ENCODE assay signal across 27 cellular contexts in genomic region chr21:41230530-41230929, GRCh38.
"Had no signal": no experiment of that assay in that cellular context is flagged by ENCODE, and none has a peak within 500 bp of the region (broad histone marks: within the 10 kb centered on the region; RNA-seq: fewer than 3 reads in every experiment).

No MANE protein-coding gene starts in this region.

- H3K4me2 ChIP-seq: neural progenitor cell, smooth muscle cell had no signal

- H3K4me1 Mint-ChIP-seq: endodermal cell; stimulated activated effector memory CD8-positive, alpha-beta T cell treated with anti-CD3 and anti-CD28 coated beads, Interleukin-12 subunit alpha, Interleukin-12 subunit beta, amount 100 ng/mL, for 72 hours had no signal

- H2AFZ ChIP-seq: neural progenitor cell had no signal

- H3K9ac ChIP-seq: neural progenitor cell had no signal

- H3K27me3 ChIP-seq: colonic mucosa, esophagus muscularis mucosa, foreskin keratinocyte, heart right ventricle, left lung, neural progenitor cell, right atrium auricular region, testis, tibial artery had no signal

- H3K9me3 Mint-ChIP-seq: dendritic cell treated with granulocyte-macrophage colony-stimulating factor and Interleukin-4, amounts not matched to agents 40 ng/mL and 50 ng/mL, for 4 days; endodermal cell; natural killer cell treated with Interleukin-12 subunit alpha and Interleukin-12 subunit beta and Interleukin-15 and Interleukin-18, amount 100 ng/mL, for 72 hours; neural progenitor cell had no signal

- H3K4me3 ChIP-seq: colonic mucosa, esophagus muscularis mucosa, heart right ventricle, left lung, neural progenitor cell, prostate gland, right atrium auricular region, smooth muscle cell, testis, tibial artery had no signal

- H3K36me3 ChIP-seq: colonic mucosa, left lung, neural progenitor cell, prostate gland had no signal

- H3K9me3 ChIP-seq: colonic mucosa, esophagus muscularis mucosa, heart right ventricle, left lung, prostate gland, right atrium auricular region, testis, tibial artery had no signal

- H3K27me3 Mint-ChIP-seq: dendritic cell treated with granulocyte-macrophage colony-stimulating factor and Interleukin-4, amounts not matched to agents 40 ng/mL and 50 ng/mL, for 4 days; type B pancreatic cell had no signal

- H3K27ac Mint-ChIP-seq: dendritic cell treated with granulocyte-macrophage colony-stimulating factor and Interleukin-4, amounts not matched to agents 40 ng/mL and 50 ng/mL, for 4 days; endodermal cell; natural killer cell treated with Interleukin-12 subunit alpha and Interleukin-12 subunit beta and Interleukin-15 and Interleukin-18, amount 100 ng/mL, for 72 hours; neural progenitor cell; stimulated activated effector memory CD8-positive, alpha-beta T cell treated with anti-CD3 and anti-CD28 coated beads, Interleukin-12 subunit alpha, Interleukin-12 subunit beta, amount 100 ng/mL, for 72 hours; type B pancreatic cell had no signal

- H3K36me3 Mint-ChIP-seq: natural killer cell treated with Interleukin-12 subunit alpha and Interleukin-12 subunit beta and Interleukin-15 and Interleukin-18, amount 100 ng/mL, for 72 hours; neural progenitor cell; stimulated activated effector memory CD8-positive, alpha-beta T cell treated with anti-CD3 and anti-CD28 coated beads, Interleukin-12 subunit alpha, Interleukin-12 subunit beta, amount 100 ng/mL, for 72 hours had no signal

- ATAC-seq: foreskin keratinocyte; heart right ventricle; left cardiac atrium; left lung; sciatic nerve; stimulated activated effector memory CD8-positive, alpha-beta T cell treated with anti-CD3 and anti-CD28 coated beads, Interleukin-12 subunit alpha, Interleukin-12 subunit beta, amount 100 ng/mL, for 72 hours; stimulated activated naive CD8-positive, alpha-beta T cell treated with anti-CD3 and anti-CD28 coated beads, Interleukin-15, Interleukin-2, amounts not matched to agents 100 U/mL and 50 U/mL, for 24 hours had no signal

- H3K27ac ChIP-seq: colonic mucosa, esophagus muscularis mucosa, foreskin keratinocyte, heart right ventricle, left lung, neural progenitor cell, prostate gland, right atrium auricular region, testis, tibial artery had no signal

- DNase-seq: colonic mucosa; effector CD8-positive, alpha-beta T cell; endodermal cell; glutamatergic neuron; heart right ventricle; hippocampal formation; left cardiac atrium; left lung; mesendoderm; midbrain; stimulated activated CD4-positive, alpha-beta T cell treated with anti-CD3 and anti-CD28 coated beads, Interleukin-2, amount 100 ng/mL, for 24 hours; stimulated activated CD4-positive, alpha-beta T cell treated with anti-CD3 and anti-CD28 coated beads, Interleukin-4, amount 100 ng/mL, for 24 hours; stimulated activated naive CD8-positive, alpha-beta T cell treated with anti-CD3 and anti-CD28 coated beads, Interleukin-15, Interleukin-2, amounts not matched to agents 100 U/mL and 50 U/mL, for 24 hours; substantia nigra; testis; tibial artery had no signal

- H3K4me1 ChIP-seq: colonic mucosa, esophagus muscularis mucosa, left lung, neural progenitor cell, prostate gland, testis had no signal

- H3K4me3 Mint-ChIP-seq: dendritic cell treated with granulocyte-macrophage colony-stimulating factor and Interleukin-4, amounts not matched to agents 40 ng/mL and 50 ng/mL, for 4 days; endodermal cell; natural killer cell treated with Interleukin-12 subunit alpha and Interleukin-12 subunit beta and Interleukin-15 and Interleukin-18, amount 100 ng/mL, for 72 hours; neural progenitor cell; stimulated activated effector memory CD8-positive, alpha-beta T cell treated with anti-CD3 and anti-CD28 coated beads, Interleukin-12 subunit alpha, Interleukin-12 subunit beta, amount 100 ng/mL, for 72 hours; type B pancreatic cell had no signal
